Comparison of ENCODE assay signal across 18 cellular contexts in genomic region chr22:27475548-27475897, GRCh38.
DNase-seq lines count a peak whose midpoint lies in the region; ATAC-seq, FAIRE-seq and TF ChIP-seq lines count a peak whose summit lies in the region.
"Had no signal": no experiment of that assay in that cellular context is flagged by ENCODE, and none has a peak within 500 bp of the region (broad histone marks: within the 10 kb centered on the region; RNA-seq: fewer than 3 reads in every experiment).

No MANE protein-coding gene starts in this region.

- POLR2A ChIA-PET in HCT116 (lab: Charles Lee), result interaction anchor here (0.8 kb wide), 1 partner anchor 62 kb away, joined by 3 read pairs; no protein-coding TSS in a partner anchor

- no peaks in the 10 kb centered on the region for H3K9me3 ChIP-seq in HCT116 (ENCODE audit: control insufficient read depth in 1 of 2, insufficient read depth in 1 of 2, low read depth in 1 of 2, low read length in 2 of 2)
- H3K9me3 ChIP-seq in T-helper 17 cell (ENCODE audit: control insufficient read depth, low read length, poor library complexity, severe bottlenecking), result no peaks in the 10 kb centered on the region
- H3K9me3 ChIP-seq: thoracic aorta had no signal

- TF ChIP-seq POLR2A in HCT116 (IDR thresholded peaks at IDR 0.05; ENCODE audit: borderline replicate concordance, extremely low read depth, insufficient read depth, insufficient read length), result no peak

- no peaks in the 10 kb centered on the region for H3K36me3 Mint-ChIP-seq in T-helper 17 cell (ENCODE audit: low read depth)
- H3K36me3 Mint-ChIP-seq: activated naive CD8-positive, alpha-beta T cell treated with anti-CD3 and anti-CD28 coated beads for 36 hours had no signal

- BruUV-seq in HCT116 (replicated peaks; lab: Mats Ljungman, UMichigan), result no TSS peak

- peak overlapping the region; percentile 77 for H3K4me2 ChIP-seq in HCT116 (ENCODE audit: low read length)

- no peak for FAIRE-seq in frontal cortex (lab: Jason Lieb, UNC)
- FAIRE-seq: GM18507 had no signal

- no peaks in the 10 kb centered on the region for H3K9me2 ChIP-seq in HCT116 (ENCODE audit: insufficient read depth)

- H3K9ac ChIP-seq in HCT116 (ENCODE audit: low read length), result peak overlapping the region; percentile 54

- TF ChIP-seq CTCF in HCT116 (IDR thresholded peaks at IDR 0.05 in 2 of 3, conservative IDR thresholded peaks at IDR 0.05 in 1 of 3; ENCODE audit: borderline replicate concordance in 1 of 3, insufficient read depth in 1 of 3, low read depth in 2 of 3, low read length in 2 of 3) (no peak), foreskin keratinocyte (conservative IDR thresholded peaks at IDR 0.05) (no peak), GM13976 (IDR thresholded peaks at IDR 0.05; ENCODE audit: borderline replicate concordance, control extremely low read depth, extremely low read depth, insufficient read depth, missing control alignments) (no peak)

- peak; percentile 8; the same call in 1 of the 2 replicates for ATAC-seq in HCT116
- ATAC-seq in SK-N-SH treated with all-trans-retinoic acid at 6 μM for 48 hours, result peak; percentile 31
- no peak for ATAC-seq in foreskin keratinocyte
- ATAC-seq in T-helper 17 cell, result no peak
- ATAC-seq: activated T-cell treated with anti-CD3 and anti-CD28 coated beads, Interleukin-2, amount 50 U/mL, for 72 hours; Right ventricle myocardium inferior had no signal

- TF ChIP-seq RAD21 in HCT116 (IDR thresholded peaks at IDR 0.05; ENCODE audit: low read depth), result no peak

- RAD21 ChIA-PET in HCT116 (lab: Charles Lee; ENCODE audit: low non-redundant PET in 1 of 2, low total read pairs in 2 of 2, uncharacterized antibody in 2 of 2, unreplicated experiment in 2 of 2), result no interaction called here

- no peaks in the 10 kb centered on the region for H3K79me2 ChIP-seq in HCT116 (ENCODE audit: insufficient read depth, low read length)

- CTCF ChIA-PET in HCT116 (lab: Charles Lee), result no interaction called here

- DNase-seq in HCT116 (ENCODE audit: low read depth, low spot score), result no peak
- no peak for DNase-seq in foreskin keratinocyte
- DNase-seq in frontal cortex (ENCODE audit: low spot score in 2 of 2), result no peak
- no peak for DNase-seq in GM13976 (ENCODE audit: low spot score)
- no peak for DNase-seq in T-helper 17 cell
- no peak for DNase-seq in DMS 273 treated with DMSO at 0.1 percent for 48 hours (lab: John Stamatoyannopoulos, UW)
- DNase-seq: activated B cell treated with CpG ODN at 0.5 μM for 24 hours; activated naive CD8-positive, alpha-beta T cell treated with anti-CD3 and anti-CD28 coated beads for 36 hours; activated T-cell treated with anti-CD3 and anti-CD28 coated beads, Interleukin-2, amount 50 U/mL, for 72 hours; DMS153; effector CD4-positive, alpha-beta T cell; occipital lobe had no signal

- H3K27me3 Mint-ChIP-seq in T-helper 17 cell, result no peaks in the 10 kb centered on the region
- H3K27me3 Mint-ChIP-seq: activated B cell treated with CpG ODN at 0.5 μM for 24 hours; activated naive CD8-positive, alpha-beta T cell treated with anti-CD3 and anti-CD28 coated beads for 36 hours had no signal

- intact Hi-C loops in HCT116 (cut with micrococcal nuclease), result no loop called here

- no peaks in the 10 kb centered on the region for H3K36me3 ChIP-seq in HCT116 (ENCODE audit: control insufficient read depth in 1 of 2, insufficient read depth in 2 of 2, low read length in 2 of 2)
- H3K36me3 ChIP-seq: thoracic aorta had no signal

- no peaks in the 10 kb centered on the region for H3K27me3 ChIP-seq in HCT116 (ENCODE audit: insufficient read depth, low read length)
- H3K27me3 ChIP-seq in foreskin keratinocyte, result no peaks in the 10 kb centered on the region

- no peak overlapping the region for H3K27ac Mint-ChIP-seq in T-helper 17 cell
- H3K27ac Mint-ChIP-seq: activated B cell treated with CpG ODN at 0.5 μM for 24 hours; activated naive CD8-positive, alpha-beta T cell treated with anti-CD3 and anti-CD28 coated beads for 36 hours; activated T-cell treated with anti-CD3 and anti-CD28 coated beads, Interleukin-2, amount 50 U/mL, for 72 hours; T-helper 1 cell treated with Interleukin-12 subunit alpha and Interleukin-12 subunit beta and Interleukin-4 antibody, amounts not matched to agents 30 μg/mL and 1 μg/mL, for 36 hours had no signal

- no peak overlapping the region for H3K4me3 Mint-ChIP-seq in T-helper 17 cell
- H3K4me3 Mint-ChIP-seq: activated B cell treated with CpG ODN at 0.5 μM for 24 hours; activated naive CD8-positive, alpha-beta T cell treated with anti-CD3 and anti-CD28 coated beads for 36 hours; activated T-cell treated with anti-CD3 and anti-CD28 coated beads, Interleukin-2, amount 50 U/mL, for 72 hours; T-helper 1 cell treated with Interleukin-12 subunit alpha and Interleukin-12 subunit beta and Interleukin-4 antibody, amounts not matched to agents 30 μg/mL and 1 μg/mL, for 36 hours had no signal

- H2AFZ ChIP-seq in HCT116 (ENCODE audit: low read depth, low read length, poor library complexity, severe bottlenecking), result no peak overlapping the region

- H3K27ac ChIP-seq in HCT116 (ENCODE audit: low read depth, low read length), result peak overlapping the region; percentile 62
- H3K27ac ChIP-seq in foreskin keratinocyte, result peak overlapping the region; percentile 97
- peak overlapping the region in 13 of 21 experiments; percentile 0 to 72 (median 28) for H3K27ac ChIP-seq in skin epidermis
- H3K27ac ChIP-seq: thoracic aorta had no signal

- H3K4me1 Mint-ChIP-seq in T-helper 17 cell, result no peaks in the 10 kb centered on the region
- H3K4me1 Mint-ChIP-seq: activated B cell treated with CpG ODN at 0.5 μM for 24 hours; activated naive CD8-positive, alpha-beta T cell treated with anti-CD3 and anti-CD28 coated beads for 36 hours had no signal

- H3K4me3 ChIP-seq in HCT116 (replicated peaks in 1 of 2; ENCODE audit: low read depth in 1 of 2, low read length in 2 of 2), result peak overlapping the region in 1 of 2 experiments; percentile 35; a peak in 2 of 4 replicates
- no peak overlapping the region for H3K4me3 ChIP-seq in skin epidermis
- H3K4me3 ChIP-seq: thoracic aorta had no signal

- H3K4me1 ChIP-seq in HCT116 (ENCODE audit: control insufficient read depth in 1 of 2, insufficient read depth in 2 of 2, low read length in 2 of 2), result peaks cover 35 to 51% of the 10 kb centered on the region in 2 experiments
- peaks cover 14% of the 10 kb centered on the region for H3K4me1 ChIP-seq in foreskin keratinocyte

- H4K20me1 ChIP-seq in HCT116 (ENCODE audit: insufficient read depth), result no peaks in the 10 kb centered on the region

- in situ Hi-C loops in GM13976 (cut with MboI; ENCODE audit: low sequenced_read_pairs, unreplicated experiment), result no loop called here

TF ChIP-seq in HCT116, 20 proteins besides CTCF, POLR2A, EP300 and RAD21 (continues in another document):
- TF ChIP-seq POLR2AphosphoS5 (IDR thresholded peaks at IDR 0.05; ENCODE audit: low read depth, low read length) (no peak), MAX (IDR thresholded peaks at IDR 0.05) (no peak), JUND (IDR thresholded peaks at IDR 0.05) (no peak), ZNF274 (IDR thresholded peaks at IDR 0.05; ENCODE audit: low read depth, low read length) (no peak), EZH2phosphoT487 (IDR thresholded peaks at IDR 0.05; ENCODE audit: borderline replicate concordance) (no peak), SP1 (IDR thresholded peaks at IDR 0.05; ENCODE audit: low read depth) (no peak)

TF ChIP-seq in SK-N-SH treated with all-trans-retinoic acid at 6 μM for 48 hours, 23 proteins besides CTCF, POLR2A, EP300 and RAD21:
- no peak for TF ChIP-seq ZNF565 (CRISPR knock-in tag; conservative IDR thresholded peaks at IDR 0.05; ENCODE audit: low read depth)
- TF ChIP-seq CSRNP3 (CRISPR knock-in tag; IDR thresholded peaks at IDR 0.05), result no peak
- no peak for TF ChIP-seq OSR1 (CRISPR knock-in tag; IDR thresholded peaks at IDR 0.05)
- TF ChIP-seq ARNTL (CRISPR knock-in tag; IDR thresholded peaks at IDR 0.05; ENCODE audit: borderline replicate concordance, low read depth), result no peak
TF ChIP-seq in SK-N-SH treated with all-trans-retinoic acid at 6 μM for 48 hours: peak in this region for 0.

Comparison
In these comparisons a context has a peak if more than half of its experiments do, and no peak if none do; other contexts are left out.
1. ATAC-seq: peak in HCT116 (single experiment) and SK-N-SH treated with all-trans-retinoic acid at 6 μM for 48 hours (single experiment); none in foreskin keratinocyte (single experiment) and T-helper 17 cell (single experiment).
2. H3K27ac ChIP-seq: peak in every context shown above with its lines; median percentile 97 in foreskin keratinocyte; 62 in HCT116; 28 in skin epidermis.